10 cellular contexts compared by ENCODE assay signal in genomic region chr14:55473786-55474185, GRCh38. TPM values are rescaled to one million over a fixed set of nuclear protein-coding genes. Genes with fewer than 3 reads are reported as not detected.
"Had no signal": no experiment of that assay in that cellular context is flagged by ENCODE, and none has a peak within 500 bp of the region (broad histone marks: within the 10 kb centered on the region; RNA-seq: fewer than 3 reads in every experiment).

No MANE protein-coding gene starts in this region.

- H3K4me3 ChIP-seq: GM23338, K562 had no signal

- H3K27ac ChIP-seq: HL-60 had no signal

- DNase-seq: H9, HCEC 1CT, HFFc6, IMR-90 had no signal

- FAIRE-seq: H1, H54, K562 had no signal

- ATAC-seq: GM23338, K562 had no signal

RNA-seq across cellular contexts. Expression of gene TBPL2, which starts 33.4 kb away (rescaled TPM):
- total RNA-seq: H1, H9, HFFc6, HT1080, IMR-90, K562 had no signal
- polyA plus RNA-seq: GM23338, IMR-90, K562 had no signal
